Comparison of ENCODE assay signal across 1 cellular context in genomic region chr20:3172933-3173581, GRCh38.
A peak's percentile ranks its signal among the peaks of the same experiment; 100 is the strongest.
TF ChIP-seq lines count a peak whose summit lies in the region.

LZTS3 (minus strand) TSS chr20:3173549; CDS start chr20:3167163, 6,386 bp downstream.

TF ChIP-seq in HepG2, 621 proteins besides CTCF, POLR2A, EP300 and RAD21 (continued from another document):
- TF ChIP-seq, protein P1, sequence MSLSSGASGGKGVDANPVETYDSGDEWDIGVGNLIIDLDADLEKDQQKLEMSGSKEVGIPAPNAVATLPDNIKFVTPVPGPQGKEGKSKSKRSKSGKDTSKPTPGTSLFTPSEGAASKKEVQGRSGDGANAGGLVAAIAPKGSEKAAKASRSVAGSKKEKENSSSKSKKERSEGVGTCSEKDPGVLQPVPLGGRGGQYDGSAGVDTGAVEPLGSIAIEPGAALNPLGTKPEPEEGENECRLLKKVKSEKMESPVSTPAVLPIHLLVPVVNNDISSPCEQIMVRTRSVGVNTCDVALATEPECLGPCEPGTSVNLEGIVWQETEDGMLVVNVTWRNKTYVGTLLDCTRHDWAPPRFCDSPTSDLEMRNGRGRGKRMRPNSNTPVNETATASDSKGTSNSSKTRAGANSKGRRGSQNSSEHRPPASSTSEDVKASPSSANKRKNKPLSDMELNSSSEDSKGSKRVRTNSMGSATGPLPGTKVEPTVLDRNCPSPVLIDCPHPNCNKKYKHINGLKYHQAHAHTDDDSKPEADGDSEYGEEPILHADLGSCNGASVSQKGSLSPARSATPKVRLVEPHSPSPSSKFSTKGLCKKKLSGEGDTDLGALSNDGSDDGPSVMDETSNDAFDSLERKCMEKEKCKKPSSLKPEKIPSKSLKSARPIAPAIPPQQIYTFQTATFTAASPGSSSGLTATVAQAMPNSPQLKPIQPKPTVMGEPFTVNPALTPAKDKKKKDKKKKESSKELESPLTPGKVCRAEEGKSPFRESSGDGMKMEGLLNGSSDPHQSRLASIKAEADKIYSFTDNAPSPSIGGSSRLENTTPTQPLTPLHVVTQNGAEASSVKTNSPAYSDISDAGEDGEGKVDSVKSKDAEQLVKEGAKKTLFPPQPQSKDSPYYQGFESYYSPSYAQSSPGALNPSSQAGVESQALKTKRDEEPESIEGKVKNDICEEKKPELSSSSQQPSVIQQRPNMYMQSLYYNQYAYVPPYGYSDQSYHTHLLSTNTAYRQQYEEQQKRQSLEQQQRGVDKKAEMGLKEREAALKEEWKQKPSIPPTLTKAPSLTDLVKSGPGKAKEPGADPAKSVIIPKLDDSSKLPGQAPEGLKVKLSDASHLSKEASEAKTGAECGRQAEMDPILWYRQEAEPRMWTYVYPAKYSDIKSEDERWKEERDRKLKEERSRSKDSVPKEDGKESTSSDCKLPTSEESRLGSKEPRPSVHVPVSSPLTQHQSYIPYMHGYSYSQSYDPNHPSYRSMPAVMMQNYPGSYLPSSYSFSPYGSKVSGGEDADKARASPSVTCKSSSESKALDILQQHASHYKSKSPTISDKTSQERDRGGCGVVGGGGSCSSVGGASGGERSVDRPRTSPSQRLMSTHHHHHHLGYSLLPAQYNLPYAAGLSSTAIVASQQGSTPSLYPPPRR (CRISPR knock-in tag; IDR thresholded peaks at IDR 0.05; ENCODE audit: borderline replicate concordance): no peak; the same call in 1 of the 2 replicates
- TF ChIP-seq ZBTB1 (CRISPR knock-in tag; IDR thresholded peaks at IDR 0.05; ENCODE audit: borderline replicate concordance) (no peak), SMAD9 (CRISPR knock-in tag; IDR thresholded peaks at IDR 0.05) (no peak; the same call in 1 of the 2 replicates), E2F5 (CRISPR knock-in tag; conservative IDR thresholded peaks at IDR 0.05) (no peak), WIZ (CRISPR knock-in tag; IDR thresholded peaks at IDR 0.05) (0 out of 2 replicates have a peak, but pooled peaks have one; percentile 33), ZNF556 (CRISPR knock-in tag; IDR thresholded peaks at IDR 0.05; ENCODE audit: borderline replicate concordance) (no peak), ISX (CRISPR knock-in tag; conservative IDR thresholded peaks at IDR 0.05) (no peak), CCDC6 (CRISPR knock-in tag; IDR thresholded peaks at IDR 0.05) (peak; percentile 83; the same call in 1 of the 2 replicates), SAFB2 (CRISPR knock-in tag; IDR thresholded peaks at IDR 0.05; ENCODE audit: borderline replicate concordance, low read depth) (no peak; the same call in 1 of the 2 replicates), ZSCAN20 (CRISPR knock-in tag; IDR thresholded peaks at IDR 0.05; ENCODE audit: borderline replicate concordance) (no peak), POLR2G (IDR thresholded peaks at IDR 0.05; ENCODE audit: low read depth, low read length) (no peak), ZNF746 (CRISPR knock-in tag; IDR thresholded peaks at IDR 0.05) (no peak; the same call in 1 of the 2 replicates), ZIK1 (CRISPR knock-in tag; IDR thresholded peaks at IDR 0.05; ENCODE audit: borderline replicate concordance, low read depth) (no peak; the same call in 1 of the 2 replicates), THAP11 (CRISPR knock-in tag; IDR thresholded peaks at IDR 0.05) (no peak; the same call in 1 of the 2 replicates), SCMH1 (CRISPR knock-in tag; IDR thresholded peaks at IDR 0.05; ENCODE audit: borderline replicate concordance) (no peak), FOXM1 (CRISPR knock-in tag; IDR thresholded peaks at IDR 0.05) (no peak), ZNF20 (CRISPR knock-in tag; IDR thresholded peaks at IDR 0.05) (no peak), FLYWCH1 (CRISPR knock-in tag; IDR thresholded peaks at IDR 0.05) (peak; percentile 90), NPAS2 (CRISPR knock-in tag; IDR thresholded peaks at IDR 0.05; ENCODE audit: borderline replicate concordance) (no peak), ZNF44 (CRISPR knock-in tag; IDR thresholded peaks at IDR 0.05) (no peak), ZNF878 (CRISPR knock-in tag; IDR thresholded peaks at IDR 0.05) (no peak), ZMYM3 (CRISPR knock-in tag; IDR thresholded peaks at IDR 0.05) (no peak), ZNF235 (CRISPR knock-in tag; IDR thresholded peaks at IDR 0.05; ENCODE audit: borderline replicate concordance) (0 out of 2 replicates have a peak, but pooled peaks have one; percentile 90), KLF11 (CRISPR knock-in tag; IDR thresholded peaks at IDR 0.05) (no peak), SPEN (CRISPR knock-in tag; IDR thresholded peaks at IDR 0.05; ENCODE audit: low read depth) (no peak; the same call in 1 of the 2 replicates), PLRG1 (conservative IDR thresholded peaks at IDR 0.05) (no peak), NONO (IDR thresholded peaks at IDR 0.05) (no peak), NONO (CRISPR knock-in tag; conservative IDR thresholded peaks at IDR 0.05) (no peak), ZNF761 (CRISPR knock-in tag; conservative IDR thresholded peaks at IDR 0.05) (no peak), ZNF678 (CRISPR knock-in tag; IDR thresholded peaks at IDR 0.05) (no peak), PITX1 (CRISPR knock-in tag; IDR thresholded peaks at IDR 0.05) (peak; percentile 24; the same call in 1 of the 2 replicates)
- TF ChIP-seq, protein P2, sequence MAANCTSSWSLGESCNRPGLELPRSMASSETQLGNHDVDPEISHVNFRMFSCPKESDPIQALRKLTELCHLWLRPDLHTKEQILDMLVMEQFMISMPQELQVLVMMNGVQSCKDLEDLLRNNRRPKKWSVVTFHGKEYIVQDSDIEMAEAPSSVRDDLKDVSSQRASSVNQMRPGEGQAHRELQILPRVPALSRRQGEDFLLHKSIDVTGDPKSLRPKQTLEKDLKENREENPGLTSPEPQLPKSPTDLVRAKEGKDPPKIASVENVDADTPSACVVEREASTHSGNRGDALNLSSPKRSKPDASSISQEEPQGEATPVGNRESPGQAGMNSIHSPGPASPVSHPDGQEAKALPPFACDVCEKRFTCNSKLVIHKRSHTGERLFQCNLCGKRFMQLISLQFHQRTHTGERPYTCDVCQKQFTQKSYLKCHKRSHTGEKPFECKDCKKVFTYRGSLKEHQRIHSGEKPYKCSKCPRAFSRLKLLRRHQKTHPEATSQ (CRISPR knock-in tag; IDR thresholded peaks at IDR 0.05; ENCODE audit: borderline replicate concordance): no peak
- TF ChIP-seq, protein P3, sequence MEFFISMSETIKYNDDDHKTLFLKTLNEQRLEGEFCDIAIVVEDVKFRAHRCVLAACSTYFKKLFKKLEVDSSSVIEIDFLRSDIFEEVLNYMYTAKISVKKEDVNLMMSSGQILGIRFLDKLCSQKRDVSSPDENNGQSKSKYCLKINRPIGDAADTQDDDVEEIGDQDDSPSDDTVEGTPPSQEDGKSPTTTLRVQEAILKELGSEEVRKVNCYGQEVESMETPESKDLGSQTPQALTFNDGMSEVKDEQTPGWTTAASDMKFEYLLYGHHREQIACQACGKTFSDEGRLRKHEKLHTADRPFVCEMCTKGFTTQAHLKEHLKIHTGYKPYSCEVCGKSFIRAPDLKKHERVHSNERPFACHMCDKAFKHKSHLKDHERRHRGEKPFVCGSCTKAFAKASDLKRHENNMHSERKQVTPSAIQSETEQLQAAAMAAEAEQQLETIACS (CRISPR knock-in tag; IDR thresholded peaks at IDR 0.05): peak; percentile 86
- TF ChIP-seq, protein P4, sequence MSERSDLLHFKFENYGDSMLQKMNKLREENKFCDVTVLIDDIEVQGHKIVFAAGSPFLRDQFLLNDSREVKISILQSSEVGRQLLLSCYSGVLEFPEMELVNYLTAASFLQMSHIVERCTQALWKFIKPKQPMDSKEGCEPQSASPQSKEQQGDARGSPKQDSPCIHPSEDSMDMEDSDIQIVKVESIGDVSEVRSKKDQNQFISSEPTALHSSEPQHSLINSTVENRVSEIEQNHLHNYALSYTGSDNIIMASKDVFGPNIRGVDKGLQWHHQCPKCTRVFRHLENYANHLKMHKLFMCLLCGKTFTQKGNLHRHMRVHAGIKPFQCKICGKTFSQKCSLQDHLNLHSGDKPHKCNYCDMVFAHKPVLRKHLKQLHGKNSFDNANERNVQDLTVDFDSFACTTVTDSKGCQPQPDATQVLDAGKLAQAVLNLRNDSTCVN (CRISPR knock-in tag; IDR thresholded peaks at IDR 0.05; ENCODE audit: borderline replicate concordance): no peak; the same call in none of the 2 replicates
- TF ChIP-seq, protein P5, sequence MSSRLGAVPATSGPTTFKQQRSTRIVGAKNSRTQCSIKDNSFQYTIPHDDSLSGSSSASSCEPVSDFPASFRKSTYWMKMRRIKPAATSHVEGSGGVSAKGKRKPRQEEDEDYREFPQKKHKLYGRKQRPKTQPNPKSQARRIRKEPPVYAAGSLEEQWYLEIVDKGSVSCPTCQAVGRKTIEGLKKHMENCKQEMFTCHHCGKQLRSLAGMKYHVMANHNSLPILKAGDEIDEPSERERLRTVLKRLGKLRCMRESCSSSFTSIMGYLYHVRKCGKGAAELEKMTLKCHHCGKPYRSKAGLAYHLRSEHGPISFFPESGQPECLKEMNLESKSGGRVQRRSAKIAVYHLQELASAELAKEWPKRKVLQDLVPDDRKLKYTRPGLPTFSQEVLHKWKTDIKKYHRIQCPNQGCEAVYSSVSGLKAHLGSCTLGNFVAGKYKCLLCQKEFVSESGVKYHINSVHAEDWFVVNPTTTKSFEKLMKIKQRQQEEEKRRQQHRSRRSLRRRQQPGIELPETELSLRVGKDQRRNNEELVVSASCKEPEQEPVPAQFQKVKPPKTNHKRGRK (CRISPR knock-in tag; IDR thresholded peaks at IDR 0.05): peak; percentile 71; the same call in 1 of the 2 replicates
